1 cellular context compared by ENCODE assay signal in genomic region chr1:37393585-37394120, GRCh38.
TF ChIP-seq lines count a peak whose summit lies in the region.

No MANE protein-coding gene starts in this region.

TF ChIP-seq in HepG2, 621 proteins besides CTCF, POLR2A, EP300 and RAD21 (continued from another document):
- no peak for TF ChIP-seq ETS1 (CRISPR knock-in tag; IDR thresholded peaks at IDR 0.05)
